Comparison of ENCODE assay signal across 27 cellular contexts in genomic region chrX:54063361-54063760, GRCh38.
"Had no signal": no experiment of that assay in that cellular context is flagged by ENCODE, and none has a peak within 500 bp of the region (broad histone marks: within the 10 kb centered on the region; RNA-seq: fewer than 3 reads in every experiment).

No MANE protein-coding gene starts in this region.

- H3K4me3 ChIP-seq: cardiac muscle cell had no signal

- H3K27me3 ChIP-seq: brain microvascular endothelial cell, cardiac muscle cell had no signal

- H3K36me3 ChIP-seq: brain microvascular endothelial cell, cardiac muscle cell had no signal

- H3K4me3 Mint-ChIP-seq: activated B cell treated with CpG ODN at 0.5 μM for 24 hours; activated CD4-positive, alpha-beta T cell treated with anti-CD3 and anti-CD28 coated beads, Interleukin-2, amount 10 ng/mL, durations not matched to agents 24 days and 14 days; activated naive CD8-positive, alpha-beta T cell treated with anti-CD3 and anti-CD28 coated beads, Interleukin-2, amount 50 U/mL, for 24 hours; activated T-cell treated with anti-CD3 and anti-CD28 coated beads, Interleukin-2, amount 50 U/mL, for 4 hours; T-helper 1 cell treated with Interleukin-12 subunit alpha and Interleukin-12 subunit beta and Interleukin-4 antibody, amounts not matched to agents 30 μg/mL and 1 μg/mL, for 36 hours had no signal

- ATAC-seq: activated naive CD4-positive, alpha-beta T cell treated with anti-CD3 and anti-CD28 coated beads, Interleukin-2, amount 50 U/mL, for 72 hours; activated naive CD8-positive, alpha-beta T cell treated with anti-CD3 and anti-CD28 coated beads, Interleukin-2, amount 50 U/mL, for 24 hours; activated T-cell treated with anti-CD3 and anti-CD28 coated beads, Interleukin-2, amount 50 U/mL, for 4 hours; Panc1 had no signal

- H3K27me3 Mint-ChIP-seq: activated B cell treated with CpG ODN at 0.5 μM for 24 hours; activated CD4-positive, alpha-beta T cell treated with anti-CD3 and anti-CD28 coated beads, Interleukin-2, amount 10 ng/mL, durations not matched to agents 24 days and 14 days; activated naive CD8-positive, alpha-beta T cell treated with anti-CD3 and anti-CD28 coated beads, Interleukin-2, amount 50 U/mL, for 24 hours had no signal

- H3K27ac ChIP-seq: brain microvascular endothelial cell, cardiac muscle cell had no signal

- H3K9me3 Mint-ChIP-seq: activated B cell treated with CpG ODN at 0.5 μM for 24 hours; activated CD4-positive, alpha-beta T cell treated with anti-CD3 and anti-CD28 coated beads, Interleukin-2, amount 10 ng/mL, durations not matched to agents 24 days and 14 days; activated naive CD4-positive, alpha-beta T cell treated with anti-CD3 and anti-CD28 coated beads, Interleukin-2, amount 50 U/mL, for 72 hours; activated naive CD8-positive, alpha-beta T cell treated with anti-CD3 and anti-CD28 coated beads, Interleukin-2, amount 50 U/mL, for 24 hours; activated T-cell treated with anti-CD3 and anti-CD28 coated beads, Interleukin-2, amount 50 U/mL, for 4 hours; T-helper 1 cell treated with Interleukin-12 subunit alpha and Interleukin-12 subunit beta and Interleukin-4 antibody, amounts not matched to agents 30 μg/mL and 1 μg/mL, for 36 hours had no signal

- H3K36me3 Mint-ChIP-seq: activated naive CD4-positive, alpha-beta T cell treated with anti-CD3 and anti-CD28 coated beads, Interleukin-2, amount 50 U/mL, for 72 hours had no signal

- H3K27ac Mint-ChIP-seq: activated B cell treated with CpG ODN at 0.5 μM for 24 hours; activated CD4-positive, alpha-beta T cell treated with anti-CD3 and anti-CD28 coated beads, Interleukin-2, amount 10 ng/mL, durations not matched to agents 24 days and 14 days; activated naive CD4-positive, alpha-beta T cell treated with anti-CD3 and anti-CD28 coated beads, Interleukin-2, amount 50 U/mL, for 72 hours; activated naive CD8-positive, alpha-beta T cell treated with anti-CD3 and anti-CD28 coated beads, Interleukin-2, amount 50 U/mL, for 24 hours; T-helper 1 cell treated with Interleukin-12 subunit alpha and Interleukin-12 subunit beta and Interleukin-4 antibody, amounts not matched to agents 30 μg/mL and 1 μg/mL, for 36 hours had no signal

- H3K4me1 Mint-ChIP-seq: activated B cell treated with CpG ODN at 0.5 μM for 24 hours; activated CD4-positive, alpha-beta T cell treated with anti-CD3 and anti-CD28 coated beads, Interleukin-2, amount 10 ng/mL, durations not matched to agents 24 days and 14 days; activated naive CD8-positive, alpha-beta T cell treated with anti-CD3 and anti-CD28 coated beads, Interleukin-2, amount 50 U/mL, for 24 hours had no signal

- DNase-seq: activated B cell treated with CpG ODN at 0.5 μM for 24 hours; activated CD4-positive, alpha-beta T cell treated with anti-CD3 and anti-CD28 coated beads for 1 hour; activated CD4-positive, alpha-beta T cell treated with anti-CD3 and anti-CD28 coated beads, Interleukin-2, amount 10 ng/mL, durations not matched to agents 24 days and 14 days; activated CD4-positive, alpha-beta T cell treated with anti-CD3 and anti-CD28 coated beads, Interleukin-2, amount 50 U/mL, for 48 hours; activated CD8-positive, alpha-beta memory T cell treated with anti-CD3 and anti-CD28 coated beads for 24 hours; activated effector memory CD4-positive, alpha-beta T cell treated with anti-CD3 and anti-CD28 coated beads, Interleukin-2, amount 50 U/mL, for 16 hours; activated naive CD4-positive, alpha-beta T cell treated with Interleukin-2 at 50 U/mL for 16 hours; activated naive CD8-positive, alpha-beta T cell treated with anti-CD3 and anti-CD28 coated beads, Interleukin-2, amount 50 U/mL, for 24 hours; activated T-cell treated with anti-CD3 and anti-CD28 coated beads, Interleukin-2, amount 50 U/mL, for 4 hours; amygdala; brain microvascular endothelial cell; cerebellar nuclear complex; KG1; NCI-H1092 treated with DMSO at 0.1 percent for 48 hours; NCI-H1417 treated with DMSO at 0.1 percent for 48 hours; NCI-H1694; NCI-H2029; NCI-H2107; NCI-H2171 treated with DMSO at 0.1 percent for 48 hours; NCI-H226; NCI-H526 treated with DMSO at 0.1 percent for 48 hours; NCI-H82; SHP77 had no signal
